In the genomic region with DNA sequence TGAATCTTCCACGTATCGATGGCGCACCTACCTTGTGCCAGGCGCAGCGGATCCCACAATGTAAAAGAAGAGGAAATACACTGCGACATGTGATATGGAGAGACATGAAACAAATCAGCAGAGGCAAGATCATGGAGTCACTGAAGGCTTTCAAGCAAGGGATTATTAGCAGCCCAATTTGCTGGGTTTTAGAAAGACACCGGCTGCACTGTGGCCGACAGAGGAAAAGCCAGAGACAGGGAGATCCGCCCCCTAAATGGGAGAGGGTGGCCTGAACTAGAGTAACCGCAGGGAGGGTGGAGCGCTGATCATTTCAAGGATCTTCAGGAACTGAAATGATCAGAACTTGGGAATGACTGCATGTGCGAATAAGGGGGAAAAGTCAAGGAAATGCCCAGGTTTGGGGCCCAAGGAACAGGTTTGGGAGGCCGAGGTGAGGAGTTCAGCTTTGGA, we compare ENCODE assay signal across 8 cellular contexts. TPM values are rescaled to one million over a fixed set of nuclear protein-coding genes. Genes with fewer than 3 reads are reported as not detected.
A peak's percentile ranks its signal among the peaks of the same experiment; 100 is the strongest.
DNase-seq lines count a peak whose midpoint lies in the region; ATAC-seq, FAIRE-seq and TF ChIP-seq lines count a peak whose summit lies in the region.

No MANE protein-coding gene starts in this region.

- peak overlapping the region; percentile 91 for H3K4me3 Mint-ChIP-seq in activated naive CD4-positive, alpha-beta T cell treated with anti-CD3 and anti-CD28 coated beads, Interleukin-2, amount 50 U/mL, for 24 hours

- H3K4me3 ChIP-seq in kidney (ENCODE audit: low read length in 2 of 2) (peak overlapping the region; percentile 59 to 91), tibial artery (peak overlapping the region; percentile 93 to 95)

- H3K36me3 Mint-ChIP-seq in activated naive CD4-positive, alpha-beta T cell treated with anti-CD3 and anti-CD28 coated beads, Interleukin-2, amount 50 U/mL, for 24 hours = peaks cover 7% of the 10 kb centered on the region
- peaks cover 27 to 39% of the 10 kb centered on the region in 2 donors for H3K36me3 Mint-ChIP-seq in activated naive CD4-positive, alpha-beta T cell treated with anti-CD3 and anti-CD28 coated beads, Interleukin-2, amount 50 U/mL, for 72 hours

- no peaks in the 10 kb centered on the region for H3K27me3 Mint-ChIP-seq in activated naive CD4-positive, alpha-beta T cell treated with anti-CD3 and anti-CD28 coated beads, Interleukin-2, amount 50 U/mL, for 24 hours

- intact Hi-C loops in kidney (cut with DNase I) (no loop called here), tibial artery (cut with DNase I; ENCODE audit: low total_unique reads) (loop anchor here (5.0 to 10.0 kb wide), 2 partner anchors 93 to 195 kb away; a partner anchor contains a TSS)

- DNase-seq in activated naive CD4-positive, alpha-beta T cell treated with anti-CD3 and anti-CD28 coated beads, Interleukin-2, amount 50 U/mL, for 16 hours = no peak
- no peak for DNase-seq in activated naive CD4-positive, alpha-beta T cell treated with anti-CD3 and anti-CD28 coated beads, Interleukin-2, amount 50 U/mL, for 72 hours (ENCODE audit: low spot score in 2 of 2)
- DNase-seq in kidney = no peak
- no peak for DNase-seq in tibial artery
- DNase-seq in mesenteric fat pad (ENCODE audit: low spot score) = no peak
- DNase-seq in frontal cortex (ENCODE audit: low spot score in 2 of 2) = no peak
- DNase-seq in NCI-H1105 treated with DMSO at 0.1 percent for 48 hours (lab: John Stamatoyannopoulos, UW) = no peak

- H3K9me3 ChIP-seq in kidney (ENCODE audit: control insufficient read depth in 1 of 2, low read length in 2 of 2) (no peaks in the 10 kb centered on the region), tibial artery (no peaks in the 10 kb centered on the region)

- peak overlapping the region; percentile 4 to 79 for H3K9ac ChIP-seq in kidney (ENCODE audit: low read length in 2 of 2)

- FAIRE-seq in kidney (lab: Jason Lieb, UNC) (no peak), frontal cortex (lab: Jason Lieb, UNC) (no peak)

- no peaks in the 10 kb centered on the region for H3K27me3 ChIP-seq in tibial artery

- H3K4me1 ChIP-seq in kidney (ENCODE audit: control insufficient read depth in 1 of 2, insufficient read depth in 1 of 2, low read depth in 1 of 2, low read length in 2 of 2) (peaks cover 16 to 19% of the 10 kb centered on the region in 2 donors), tibial artery (peaks cover 4 to 21% (median 18%) of the 10 kb centered on the region in 4 donors)

- no peak for ATAC-seq in activated naive CD4-positive, alpha-beta T cell treated with anti-CD3 and anti-CD28 coated beads, Interleukin-2, amount 50 U/mL, for 72 hours

- H3K27ac Mint-ChIP-seq in activated naive CD4-positive, alpha-beta T cell treated with anti-CD3 and anti-CD28 coated beads, Interleukin-2, amount 50 U/mL, for 24 hours = peak overlapping the region; percentile 86
- peak overlapping the region; percentile 92 to 93 for H3K27ac Mint-ChIP-seq in activated naive CD4-positive, alpha-beta T cell treated with anti-CD3 and anti-CD28 coated beads, Interleukin-2, amount 50 U/mL, for 72 hours

- H3K9me3 Mint-ChIP-seq in activated naive CD4-positive, alpha-beta T cell treated with anti-CD3 and anti-CD28 coated beads, Interleukin-2, amount 50 U/mL, for 24 hours = no peaks in the 10 kb centered on the region
- H3K9me3 Mint-ChIP-seq in activated naive CD4-positive, alpha-beta T cell treated with anti-CD3 and anti-CD28 coated beads, Interleukin-2, amount 50 U/mL, for 72 hours = peaks cover 20 to 22% of the 10 kb centered on the region in 2 donors

- no peak for TF ChIP-seq CTCF in kidney (IDR thresholded peaks at IDR 0.05; ENCODE audit: borderline replicate concordance, extremely low read depth, insufficient read depth)
- TF ChIP-seq CTCF in tibial artery (IDR thresholded peaks at IDR 0.05) = no peak

- H3K27ac ChIP-seq in kidney (ENCODE audit: low read depth in 2 of 2, low read length in 2 of 2) (peak overlapping the region; percentile 16 to 76), tibial artery (peak overlapping the region; percentile 71 to 87)

- H3K36me3 ChIP-seq in kidney (ENCODE audit: control insufficient read depth in 1 of 2, insufficient read depth in 2 of 2, low read length in 2 of 2) (peaks cover 8 to 20% of the 10 kb centered on the region in 2 donors), tibial artery (peaks cover 13 to 34% (median 32%) of the 10 kb centered on the region in 3 donors)

- peaks cover 54% of the 10 kb centered on the region for H3K4me1 Mint-ChIP-seq in activated naive CD4-positive, alpha-beta T cell treated with anti-CD3 and anti-CD28 coated beads, Interleukin-2, amount 50 U/mL, for 24 hours

RNA-seq across cellular contexts. Expression of a gene that starts 0.6 kb away (rescaled TPM):
- total RNA-seq in activated naive CD4-positive, alpha-beta T cell treated with anti-CD3 and anti-CD28 coated beads, Interleukin-2, amount 50 U/mL, for 72 hours = 10 to 100 TPM; 18.1 to 26.3 TPM
- total RNA-seq in kidney (20.5 TPM), mesenteric fat pad (21.5 TPM), frontal cortex (10.2 TPM)
- 44.1 TPM for polyA plus RNA-seq in kidney (ENCODE audit: insufficient read depth, low read depth, low replicate concordance)

RNA-seq across cellular contexts. Expression of a gene that starts 26.1 kb away (rescaled TPM):
- 10 to 100 TPM; 20.1 to 20.3 TPM for total RNA-seq in activated naive CD4-positive, alpha-beta T cell treated with anti-CD3 and anti-CD28 coated beads, Interleukin-2, amount 50 U/mL, for 72 hours
- total RNA-seq in kidney (20.3 TPM), mesenteric fat pad (14.1 TPM), frontal cortex (46.9 TPM)
- 18.3 TPM for polyA plus RNA-seq in kidney (ENCODE audit: insufficient read depth, low read depth, low replicate concordance)

RNA-seq across cellular contexts. Expression of a gene that starts 55.0 kb away (rescaled TPM):
- total RNA-seq in activated naive CD4-positive, alpha-beta T cell treated with anti-CD3 and anti-CD28 coated beads, Interleukin-2, amount 50 U/mL, for 72 hours = 10 to 100 TPM; 47.7 to 64.7 TPM
- total RNA-seq in kidney = 52.0 TPM
- 29.1 TPM for polyA plus RNA-seq in kidney (ENCODE audit: insufficient read depth, low read depth, low replicate concordance)
- total RNA-seq in mesenteric fat pad = 49.0 TPM
- total RNA-seq in frontal cortex = 156 TPM

RNA-seq across cellular contexts. Expression of a gene that starts 59.5 kb away (rescaled TPM):
- 1 to 10 TPM; 2.2 to 4.4 TPM for total RNA-seq in activated naive CD4-positive, alpha-beta T cell treated with anti-CD3 and anti-CD28 coated beads, Interleukin-2, amount 50 U/mL, for 72 hours
- 35.8 TPM for total RNA-seq in kidney
- polyA plus RNA-seq in kidney (ENCODE audit: insufficient read depth, low read depth, low replicate concordance) = 4.6 TPM
- total RNA-seq in mesenteric fat pad = 2.9 TPM
- 45.2 TPM for total RNA-seq in frontal cortex
